Comparison of ENCODE assay signal across 8 cellular contexts in genomic region chr9:127198587-127198986, GRCh38.
DNase-seq lines count a peak whose midpoint lies in the region; ATAC-seq and TF ChIP-seq lines count a peak whose summit lies in the region.
"Had no signal": no experiment of that assay in that cellular context is flagged by ENCODE, and none has a peak within 500 bp of the region (broad histone marks: within the 10 kb centered on the region; RNA-seq: fewer than 3 reads in every experiment).

No MANE protein-coding gene starts in this region.

- no peaks in the 10 kb centered on the region for H3K27me3 ChIP-seq in HCT116 (ENCODE audit: insufficient read depth, low read length)
- no peaks in the 10 kb centered on the region for H3K27me3 ChIP-seq in liver (ENCODE audit: control insufficient read depth in 4 of 4, insufficient read depth in 4 of 4, low read length in 3 of 4)
- no peaks in the 10 kb centered on the region for H3K27me3 ChIP-seq in spleen (replicated peaks in 1 of 7)

- ATAC-seq in HCT116 (no peak), GM19397 (IDR thresholded peaks at IDR 0.05; ENCODE audit: unreplicated experiment) (no peak)

- H3K79me2 ChIP-seq in HCT116 (ENCODE audit: insufficient read depth, low read length) = no peaks in the 10 kb centered on the region

- H3K4me1 ChIP-seq in HCT116 (ENCODE audit: control insufficient read depth in 1 of 2, insufficient read depth in 2 of 2, low read length in 2 of 2) (peaks cover 19 to 28% of the 10 kb centered on the region in 2 experiments), liver (ENCODE audit: control insufficient read depth in 4 of 4, insufficient read depth in 4 of 4, low read length in 3 of 4) (peaks cover 0 to 5% (median 2%) of the 10 kb centered on the region in 4 donors), spleen (peaks cover 7 to 25% (median 16%) of the 10 kb centered on the region in 6 donors)
- H3K4me1 ChIP-seq: HAP-1 had no signal

- TF ChIP-seq RAD21 in HCT116 (IDR thresholded peaks at IDR 0.05; ENCODE audit: low read depth) (no peak), liver (IDR thresholded peaks at IDR 0.05) (no peak)

- RAD21 ChIA-PET in HCT116 (lab: Charles Lee; ENCODE audit: low non-redundant PET in 1 of 2, low total read pairs in 2 of 2, uncharacterized antibody in 2 of 2, unreplicated experiment in 2 of 2) = interaction anchor here (0.5 to 1.5 kb wide), 9 partner anchors 40 to 304 kb away, joined by 3 to 6 read pairs (median 3); no protein-coding TSS in a partner anchor

- no peaks in the 10 kb centered on the region for H3K36me3 ChIP-seq in HCT116 (ENCODE audit: control insufficient read depth in 1 of 2, insufficient read depth in 2 of 2, low read length in 2 of 2)
- H3K36me3 ChIP-seq in liver (ENCODE audit: control insufficient read depth in 4 of 4, insufficient read depth in 3 of 4, low read depth in 1 of 4, low read length in 3 of 4) = no peaks in the 10 kb centered on the region
- H3K36me3 ChIP-seq in spleen = peaks cover 0 to 11% (median 0%) of the 10 kb centered on the region in 6 donors
- H3K36me3 ChIP-seq: HAP-1 had no signal

- DNase-seq in HCT116 (ENCODE audit: low read depth, low spot score) (no peak), spleen (peak; percentile 57), NCI-H510A (lab: John Stamatoyannopoulos, UW) (no peak), kidney tubule cell (ENCODE audit: low spot score) (no peak)

- intact Hi-C loops in HCT116 (cut with micrococcal nuclease) (loop anchor here (2.0 kb wide), 1 partner anchor 66 kb away; no protein-coding TSS in a partner anchor), spleen (cut with DNase I; ENCODE audit: low total_unique reads) (loop anchor here (2.0 kb wide), 1 partner anchor 258 kb away; no protein-coding TSS in a partner anchor)

- TF ChIP-seq CTCF in HCT116 (IDR thresholded peaks at IDR 0.05 in 2 of 3, conservative IDR thresholded peaks at IDR 0.05 in 1 of 3; ENCODE audit: borderline replicate concordance in 1 of 3, insufficient read depth in 1 of 3, low read depth in 2 of 3, low read length in 2 of 3) (no peak), VCaP (conservative IDR thresholded peaks at IDR 0.05) (no peak), liver (IDR thresholded peaks at IDR 0.05; ENCODE audit: low read depth, low read length, missing input control) (no peak), spleen (IDR thresholded peaks at IDR 0.05 in 8 of 11, conservative IDR thresholded peaks at IDR 0.05 in 3 of 11) (no peak)

- peak overlapping the region; percentile 50 for H3K4me2 ChIP-seq in HCT116 (ENCODE audit: low read length)

- H4K20me1 ChIP-seq in HCT116 (ENCODE audit: insufficient read depth) = no peaks in the 10 kb centered on the region

- H3K27ac ChIP-seq in HCT116 (ENCODE audit: low read depth, low read length) (no peak overlapping the region), VCaP (peak overlapping the region; percentile 69), liver (ENCODE audit: low read depth in 1 of 2, low read length in 2 of 2) (peak overlapping the region; percentile 26 to 34), spleen (peak overlapping the region in 7 of 8 donors; percentile 22 to 67 (median 58))

- POLR2A ChIA-PET in HCT116 (lab: Charles Lee) = no interaction called here

- H3K9me3 ChIP-seq in HCT116 (ENCODE audit: control insufficient read depth in 1 of 2, insufficient read depth in 1 of 2, low read depth in 1 of 2, low read length in 2 of 2) (no peaks in the 10 kb centered on the region), liver (ENCODE audit: control insufficient read depth in 4 of 4, low read length in 3 of 4) (no peaks in the 10 kb centered on the region), spleen (no peaks in the 10 kb centered on the region)
- H3K9me3 ChIP-seq: HAP-1 had no signal

- no peak overlapping the region for H2AFZ ChIP-seq in HCT116 (ENCODE audit: low read depth, low read length, poor library complexity, severe bottlenecking)

- H3K9ac ChIP-seq in HCT116 (ENCODE audit: low read length) (0 out of 2 replicates have a peak overlapping the region, but pooled peaks have one; percentile 13), liver (ENCODE audit: low read depth in 1 of 2, low read length in 2 of 2) (no peak overlapping the region)

- H3K9me2 ChIP-seq in HCT116 (ENCODE audit: insufficient read depth) = no peaks in the 10 kb centered on the region

- 80% methylated on average over 7 of the region's 7 CpGs for WGBS in liver
- WGBS in spleen, 5 donors = 69 to 86% (median 77%) methylated on average over 6 to 7 of the region's 7 CpGs

- TF ChIP-seq POLR2A in HCT116 (IDR thresholded peaks at IDR 0.05; ENCODE audit: borderline replicate concordance, extremely low read depth, insufficient read depth, insufficient read length) = no peak
- TF ChIP-seq POLR2A in spleen (IDR thresholded peaks at IDR 0.05) = no peak

- no peak overlapping the region for H3K4me3 ChIP-seq in HCT116 (replicated peaks in 1 of 2; ENCODE audit: low read depth in 1 of 2, low read length in 2 of 2)
- no peak overlapping the region for H3K4me3 ChIP-seq in liver (ENCODE audit: low read depth in 1 of 3, low read length in 3 of 3)
- no peak overlapping the region for H3K4me3 ChIP-seq in spleen
- H3K4me3 ChIP-seq: HAP-1 had no signal

- BruUV-seq in HCT116 (replicated peaks; lab: Mats Ljungman, UMichigan) = no TSS peak

- CTCF ChIA-PET in HCT116 (lab: Charles Lee) = interaction anchor here (1.0 to 3.8 kb wide), 3 partner anchors 233 to 258 kb away, joined by 3 to 36 read pairs (median 25); no protein-coding TSS in a partner anchor

TF ChIP-seq in HCT116, 20 proteins besides CTCF, POLR2A, EP300 and RAD21 (continues in another document):
- TF ChIP-seq TCF7L2 (IDR thresholded peaks at IDR 0.05; ENCODE audit: borderline replicate concordance, extremely low read depth, insufficient read depth, insufficient read length) (no peak), FOSL1 (IDR thresholded peaks at IDR 0.05; ENCODE audit: low read depth) (no peak), SIN3A (IDR thresholded peaks at IDR 0.05; ENCODE audit: low read depth) (no peak), ZBTB33 (IDR thresholded peaks at IDR 0.05; ENCODE audit: extremely low read depth, insufficient replicate concordance, low read length) (no peak), EZH2phosphoT487 (IDR thresholded peaks at IDR 0.05; ENCODE audit: borderline replicate concordance) (no peak), EGR1 (IDR thresholded peaks at IDR 0.05; ENCODE audit: low read depth) (no peak), CBX3 (IDR thresholded peaks at IDR 0.05; ENCODE audit: low read depth) (no peak), ATF3 (IDR thresholded peaks at IDR 0.05) (no peak), ELF1 (IDR thresholded peaks at IDR 0.05; ENCODE audit: borderline replicate concordance, low read depth) (no peak), JUND (IDR thresholded peaks at IDR 0.05) (no peak), ZNF274 (IDR thresholded peaks at IDR 0.05; ENCODE audit: low read depth, low read length) (no peak)

TF ChIP-seq in liver, 16 proteins besides CTCF, POLR2A, EP300 and RAD21 (continues in another document):
- TF ChIP-seq JUND (IDR thresholded peaks at IDR 0.05) (no peak), RXRA (IDR thresholded peaks at IDR 0.05) (no peak), TAF1 (conservative IDR thresholded peaks at IDR 0.05) (no peak), HNF4A (conservative IDR thresholded peaks at IDR 0.05) (no peak), ATF3 (IDR thresholded peaks at IDR 0.05) (no peak), HNF4G (IDR thresholded peaks at IDR 0.05) (no peak), EGR1 (IDR thresholded peaks at IDR 0.05; ENCODE audit: low read depth in 2 of 2) (no peak), GABPA (IDR thresholded peaks at IDR 0.05 in 1 of 2, conservative IDR thresholded peaks at IDR 0.05 in 1 of 2) (no peak), FOXA1 (IDR thresholded peaks at IDR 0.05) (no peak), ZBTB33 (IDR thresholded peaks at IDR 0.05) (no peak), REST (IDR thresholded peaks at IDR 0.05) (no peak)
